13 cellular contexts compared by ENCODE assay signal in the genomic region with DNA sequence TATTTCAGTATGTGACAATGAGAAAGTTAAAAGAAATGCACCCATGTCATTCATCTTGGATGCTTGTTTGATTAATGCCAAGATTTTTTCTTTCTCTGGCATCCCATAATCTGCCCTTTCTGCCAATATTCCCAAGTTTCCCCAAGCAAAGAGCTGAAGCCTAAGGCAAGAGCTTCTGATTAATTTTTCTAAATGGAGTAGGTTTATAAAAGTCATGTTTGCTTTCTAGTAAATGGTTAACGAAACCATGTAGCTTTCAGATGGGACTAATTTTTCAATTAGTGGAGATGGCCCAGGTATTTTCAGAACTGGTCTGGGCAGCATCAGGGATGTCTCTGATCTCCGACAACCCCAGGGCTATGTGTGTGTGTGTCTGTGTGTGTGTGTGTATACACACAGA. TPM values are rescaled to one million over a fixed set of nuclear protein-coding genes. Genes with fewer than 3 reads are reported as not detected.
DNase-seq lines count a peak whose midpoint lies in the region; ATAC-seq, FAIRE-seq and TF ChIP-seq lines count a peak whose summit lies in the region.
"Had no signal": no experiment of that assay in that cellular context is flagged by ENCODE, and none has a peak within 500 bp of the region (broad histone marks: within the 10 kb centered on the region; RNA-seq: fewer than 3 reads in every experiment).

No MANE protein-coding gene starts in this region.

- H3K4me1 ChIP-seq in small intestine (ENCODE audit: control insufficient read depth in 2 of 2, insufficient read depth in 1 of 2, low read depth in 1 of 2, low read length in 1 of 2) = no peaks in the 10 kb centered on the region

- no peak for TF ChIP-seq POLR2A in GM12891 (IDR thresholded peaks at IDR 0.05; ENCODE audit: low read depth, low read length)

- H3K9me3 ChIP-seq in small intestine (ENCODE audit: control insufficient read depth, low read depth) = no peaks in the 10 kb centered on the region
- H3K9me3 ChIP-seq: Caco-2 had no signal

- peaks cover 0 to 2% of the 10 kb centered on the region in 2 donors for H3K27me3 ChIP-seq in small intestine (ENCODE audit: control insufficient read depth in 2 of 2, insufficient read depth in 2 of 2, low read length in 2 of 2)

- H3K4me3 ChIP-seq in small intestine (ENCODE audit: low read depth in 1 of 2, low read length in 2 of 2) = no peak overlapping the region
- H3K4me3 ChIP-seq: GM23338 had no signal

- no peaks in the 10 kb centered on the region for H3K36me3 ChIP-seq in small intestine (ENCODE audit: control insufficient read depth in 2 of 2, insufficient read depth in 2 of 2, low read length in 2 of 2)

- no peak overlapping the region for H3K27ac ChIP-seq in small intestine (ENCODE audit: low read depth in 1 of 2, low read length in 1 of 2)

- WGBS in small intestine, 3 donors = 7 to 54% (median 37%) methylated on average over 2 of the region's 2 CpGs

- ATAC-seq in HG02571 (IDR thresholded peaks at IDR 0.05; ENCODE audit: unreplicated experiment) = no peak
- ATAC-seq: CD8-positive, alpha-beta T cell; GM23338 had no signal

- FAIRE-seq in islet of Langerhans (lab: Jason Lieb, UNC) (peak; percentile 88), small intestine (lab: Jason Lieb, UNC) (no peak), GM12891 (lab: Jason Lieb, UNC) (no peak)
- FAIRE-seq: GM18507 had no signal

- peak; percentile 73 for DNase-seq in COLO668 (lab: John Stamatoyannopoulos, UW; ENCODE audit: unreplicated experiment)
- peak; percentile 49 for DNase-seq in DMS53 treated with DMSO at 0.1 percent for 48 hours (lab: John Stamatoyannopoulos, UW; ENCODE audit: unreplicated experiment)
- peak; percentile 10 for DNase-seq in small intestine
- DNase-seq in GM12891 (ENCODE audit: insufficient read length, low spot score) = no peak
- DNase-seq: Caco-2; CD8-positive, alpha-beta T cell; H7 had no signal

TF ChIP-seq in GM12891, 5 proteins besides CTCF, POLR2A, EP300 and RAD21:
- no peak for TF ChIP-seq POU2F2 (IDR thresholded peaks at IDR 0.05; ENCODE audit: low read depth, low read length)
- TF ChIP-seq TAF1 (IDR thresholded peaks at IDR 0.05; ENCODE audit: low read depth, low read length) = no peak
- no peak for TF ChIP-seq PAX5 (IDR thresholded peaks at IDR 0.05; ENCODE audit: insufficient read depth, low read length, severe bottlenecking)
- TF ChIP-seq POLR2AphosphoS5 (IDR thresholded peaks at IDR 0.05; ENCODE audit: low read depth, low read length) = no peak
- TF ChIP-seq SPI1 (IDR thresholded peaks at IDR 0.05; ENCODE audit: low read depth, low read length) = no peak

RNA-seq across cellular contexts. Expression of a gene that starts 55.3 kb away (rescaled TPM):
- polyA plus RNA-seq in small intestine = 1 to 10 TPM in 1 of 3 donors, not detected in 2; 1.4 TPM
- polyA plus RNA-seq in GM12891 (2012; ENCODE audit: low read depth, missing spikeins) = not detected
- polyA plus RNA-seq: BJ, CD14-positive monocyte had no signal
